1 cellular context compared by ENCODE assay signal in the genomic region with DNA sequence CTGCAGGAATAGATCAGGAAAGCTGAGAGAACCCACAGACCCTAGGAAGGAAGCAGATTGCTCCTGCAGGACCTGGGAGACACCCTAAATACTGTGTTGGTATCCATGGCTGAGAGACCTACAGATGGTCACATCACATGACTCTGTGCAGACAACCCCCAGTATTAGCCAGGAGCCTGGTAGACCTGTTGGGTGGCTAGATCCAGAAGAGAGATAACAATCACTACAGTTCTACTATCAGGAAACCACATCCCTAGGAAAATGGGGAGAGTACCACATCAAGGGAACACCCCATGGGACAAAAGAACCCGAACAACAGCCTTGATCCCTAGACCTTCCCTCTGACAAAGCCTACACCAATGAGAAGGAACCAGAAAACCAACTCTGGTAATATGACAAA.
TF ChIP-seq lines count a peak whose summit lies in the region.

No MANE protein-coding gene starts in this region.

TF ChIP-seq in WTC11, 78 proteins besides CTCF, POLR2A, EP300 and RAD21 (continued from another document):
- TF ChIP-seq, protein P1, sequence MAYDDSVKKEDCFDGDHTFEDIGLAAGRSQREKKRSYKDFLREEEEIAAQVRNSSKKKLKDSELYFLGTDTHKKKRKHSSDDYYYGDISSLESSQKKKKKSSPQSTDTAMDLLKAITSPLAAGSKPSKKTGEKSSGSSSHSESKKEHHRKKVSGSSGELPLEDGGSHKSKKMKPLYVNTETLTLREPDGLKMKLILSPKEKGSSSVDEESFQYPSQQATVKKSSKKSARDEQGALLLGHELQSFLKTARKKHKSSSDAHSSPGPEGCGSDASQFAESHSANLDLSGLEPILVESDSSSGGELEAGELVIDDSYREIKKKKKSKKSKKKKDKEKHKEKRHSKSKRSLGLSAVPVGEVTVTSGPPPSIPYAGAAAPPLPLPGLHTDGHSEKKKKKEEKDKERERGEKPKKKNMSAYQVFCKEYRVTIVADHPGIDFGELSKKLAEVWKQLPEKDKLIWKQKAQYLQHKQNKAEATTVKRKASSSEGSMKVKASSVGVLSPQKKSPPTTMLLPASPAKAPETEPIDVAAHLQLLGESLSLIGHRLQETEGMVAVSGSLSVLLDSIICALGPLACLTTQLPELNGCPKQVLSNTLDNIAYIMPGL (CRISPR knock-in tag; IDR thresholded peaks at IDR 0.05): no peak
- TF ChIP-seq, protein P2, sequence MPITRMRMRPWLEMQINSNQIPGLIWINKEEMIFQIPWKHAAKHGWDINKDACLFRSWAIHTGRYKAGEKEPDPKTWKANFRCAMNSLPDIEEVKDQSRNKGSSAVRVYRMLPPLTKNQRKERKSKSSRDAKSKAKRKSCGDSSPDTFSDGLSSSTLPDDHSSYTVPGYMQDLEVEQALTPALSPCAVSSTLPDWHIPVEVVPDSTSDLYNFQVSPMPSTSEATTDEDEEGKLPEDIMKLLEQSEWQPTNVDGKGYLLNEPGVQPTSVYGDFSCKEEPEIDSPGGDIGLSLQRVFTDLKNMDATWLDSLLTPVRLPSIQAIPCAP (CRISPR knock-in tag; IDR thresholded peaks at IDR 0.05): no peak
- no peak for TF ChIP-seq ELF4 (CRISPR knock-in tag; IDR thresholded peaks at IDR 0.05; ENCODE audit: low read depth)
